27 cellular contexts compared by ENCODE assay signal in the genomic region with DNA sequence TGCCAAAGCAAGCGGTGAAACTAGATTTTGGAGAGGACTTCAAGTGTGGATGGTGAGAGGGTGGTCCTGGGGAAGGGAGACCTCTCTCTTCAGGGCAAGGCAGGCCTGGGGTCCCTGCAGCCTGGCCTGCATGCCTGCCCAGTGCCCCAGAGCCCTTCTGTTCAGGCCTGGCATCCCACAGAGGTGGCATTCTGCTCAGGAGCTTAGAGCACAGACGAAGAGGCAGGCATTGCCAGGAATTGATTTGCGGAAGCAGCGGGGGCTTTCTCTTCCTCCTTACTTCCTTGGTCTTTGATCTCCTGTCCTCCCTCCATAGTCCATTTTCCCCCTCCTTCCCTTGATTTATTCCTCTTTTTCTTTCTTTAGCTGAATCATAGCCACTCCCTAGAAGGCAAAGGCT. TPM values are rescaled to one million over a fixed set of nuclear protein-coding genes. Genes with fewer than 3 reads are reported as not detected.
"Had no signal": no experiment of that assay in that cellular context is flagged by ENCODE, and none has a peak within 500 bp of the region (broad histone marks: within the 10 kb centered on the region; RNA-seq: fewer than 3 reads in every experiment).

No MANE protein-coding gene starts in this region.

- FAIRE-seq: bronchial epithelial cell had no signal

- H3K4me3 Mint-ChIP-seq: activated CD4-positive, alpha-beta memory T cell treated with anti-CD3 and anti-CD28 coated beads, Interleukin-2, amount 10 ng/mL, durations not matched to agents 7 days and 5 days; activated naive CD4-positive, alpha-beta T cell treated with anti-CD3 and anti-CD28 coated beads, Interleukin-2, amount 10 ng/mL, durations not matched to agents 7 days and 5 days; activated naive CD8-positive, alpha-beta T cell treated with anti-CD3 and anti-CD28 coated beads, Interleukin-2, amount 10 ng/mL, durations not matched to agents 7 days and 5 days; activated T-cell treated with anti-CD3 and anti-CD28 coated beads, Interleukin-2, amount 50 U/mL, for 72 hours; T-helper 17 cell; WTC11 had no signal

- DNase-seq: activated CD4-positive, alpha-beta memory T cell treated with anti-CD3 and anti-CD28 coated beads, Interleukin-2, amount 10 ng/mL, durations not matched to agents 7 days and 5 days; activated CD4-positive, alpha-beta T cell treated with anti-CD3 and anti-CD28 coated beads, Interleukin-2, amount 50 U/mL, for 1 hour; activated gamma-delta T cell treated with Interleukin-2 at 50 U/mL for 16 hours; activated naive CD4-positive, alpha-beta T cell treated with anti-CD3 and anti-CD28 coated beads, Interleukin-2, amount 10 ng/mL, durations not matched to agents 7 days and 5 days; activated naive CD8-positive, alpha-beta T cell treated with anti-CD3 and anti-CD28 coated beads, Interleukin-2, amount 10 ng/mL, durations not matched to agents 7 days and 5 days; activated T-cell treated with anti-CD3 and anti-CD28 coated beads for 4 hours; activated T-cell treated with anti-CD3 and anti-CD28 coated beads, Interleukin-2, amount 50 U/mL, for 72 hours; adrenal gland; anterior cingulate cortex; central memory CD4-positive, alpha-beta T cell; Kasumi-1; KBM-7; NCI-H1105 treated with DMSO at 0.1 percent for 48 hours; NCI-H1436 treated with DMSO at 0.1 percent for 48 hours; NCI-H187; NCI-H2081; NCI-H510A treated with DMSO at 0.1 percent for 48 hours; Peyer's patch; Right ventricle myocardium superior; T-helper 17 cell; T-helper 9 cell had no signal

- H3K36me3 ChIP-seq: adrenal gland, Peyer's patch, SJSA1 had no signal

- H3K9me3 Mint-ChIP-seq: activated CD4-positive, alpha-beta memory T cell treated with anti-CD3 and anti-CD28 coated beads, Interleukin-2, amount 10 ng/mL, durations not matched to agents 7 days and 5 days; activated naive CD4-positive, alpha-beta T cell treated with anti-CD3 and anti-CD28 coated beads, Interleukin-2, amount 10 ng/mL, durations not matched to agents 7 days and 5 days; activated naive CD8-positive, alpha-beta T cell treated with anti-CD3 and anti-CD28 coated beads, Interleukin-2, amount 10 ng/mL, durations not matched to agents 7 days and 5 days; activated T-cell treated with anti-CD3 and anti-CD28 coated beads, Interleukin-2, amount 50 U/mL, for 72 hours; activated T-helper 2 cell treated with anti-CD3 and anti-CD28 coated beads, Interferon-gamma antibody, Interleukin-2, Interleukin-4, amounts not matched to agents 10 μg/mL and 5 μg/mL and 100 μg/mL, durations not matched to agents 14 hours and 24 hours and 36 hours; WTC11 had no signal

- ATAC-seq: activated T-cell treated with anti-CD3 and anti-CD28 coated beads, Interleukin-2, amount 50 U/mL, for 72 hours; T-helper 17 cell; WTC11 had no signal

- H3K9me3 ChIP-seq: adrenal gland, Peyer's patch, SJSA1 had no signal

- H3K4me1 ChIP-seq: adrenal gland, Peyer's patch, SJSA1 had no signal

- H3K36me3 Mint-ChIP-seq: activated naive CD4-positive, alpha-beta T cell treated with anti-CD3 and anti-CD28 coated beads, Interleukin-2, amount 10 ng/mL, durations not matched to agents 7 days and 5 days; activated naive CD8-positive, alpha-beta T cell treated with anti-CD3 and anti-CD28 coated beads, Interleukin-2, amount 10 ng/mL, durations not matched to agents 7 days and 5 days; WTC11 had no signal

- H3K4me1 Mint-ChIP-seq: activated CD4-positive, alpha-beta memory T cell treated with anti-CD3 and anti-CD28 coated beads, Interleukin-2, amount 10 ng/mL, durations not matched to agents 7 days and 5 days; activated naive CD4-positive, alpha-beta T cell treated with anti-CD3 and anti-CD28 coated beads, Interleukin-2, amount 10 ng/mL, durations not matched to agents 7 days and 5 days; activated naive CD8-positive, alpha-beta T cell treated with anti-CD3 and anti-CD28 coated beads, Interleukin-2, amount 10 ng/mL, durations not matched to agents 7 days and 5 days had no signal

- H3K4me3 ChIP-seq: adrenal gland, Peyer's patch, SJSA1 had no signal

- H3K27ac ChIP-seq: adrenal gland, Peyer's patch, RWPE1, SJSA1 had no signal

- H3K27ac Mint-ChIP-seq: activated CD4-positive, alpha-beta memory T cell treated with anti-CD3 and anti-CD28 coated beads, Interleukin-2, amount 10 ng/mL, durations not matched to agents 7 days and 5 days; activated naive CD4-positive, alpha-beta T cell treated with anti-CD3 and anti-CD28 coated beads, Interleukin-2, amount 10 ng/mL, durations not matched to agents 7 days and 5 days; activated naive CD8-positive, alpha-beta T cell treated with anti-CD3 and anti-CD28 coated beads, Interleukin-2, amount 10 ng/mL, durations not matched to agents 7 days and 5 days; activated T-cell treated with anti-CD3 and anti-CD28 coated beads, Interleukin-2, amount 50 U/mL, for 72 hours; activated T-helper 2 cell treated with anti-CD3 and anti-CD28 coated beads, Interferon-gamma antibody, Interleukin-2, Interleukin-4, amounts not matched to agents 10 μg/mL and 5 μg/mL and 100 μg/mL, durations not matched to agents 14 hours and 24 hours and 36 hours; T-helper 17 cell; WTC11 had no signal

- H3K27me3 ChIP-seq: adrenal gland had no signal

RNA-seq across cellular contexts. Expression of a gene that starts 21.7 kb away (rescaled TPM):
- total RNA-seq: activated CD4-positive, alpha-beta memory T cell treated with anti-CD3 and anti-CD28 coated beads, Interleukin-2, amount 10 ng/mL, durations not matched to agents 7 days and 5 days; activated CD8-positive, alpha-beta memory T cell treated with anti-CD3 and anti-CD28 coated beads for 36 hours; activated naive CD8-positive, alpha-beta T cell treated with anti-CD3 and anti-CD28 coated beads, Interleukin-2, amount 10 ng/mL, durations not matched to agents 7 days and 5 days; activated T-cell treated with anti-CD3 and anti-CD28 coated beads, Interleukin-2, amount 50 U/mL, for 72 hours; activated T-helper 2 cell treated with anti-CD3 and anti-CD28 coated beads, Interferon-gamma antibody, Interleukin-2, Interleukin-4, amounts not matched to agents 10 μg/mL and 5 μg/mL and 100 μg/mL, durations not matched to agents 14 hours and 24 hours and 36 hours; bronchial epithelial cell; Right ventricle myocardium superior; SJSA1 had no signal
